ENCODE assay signal across 19 cellular contexts in the genomic region with DNA sequence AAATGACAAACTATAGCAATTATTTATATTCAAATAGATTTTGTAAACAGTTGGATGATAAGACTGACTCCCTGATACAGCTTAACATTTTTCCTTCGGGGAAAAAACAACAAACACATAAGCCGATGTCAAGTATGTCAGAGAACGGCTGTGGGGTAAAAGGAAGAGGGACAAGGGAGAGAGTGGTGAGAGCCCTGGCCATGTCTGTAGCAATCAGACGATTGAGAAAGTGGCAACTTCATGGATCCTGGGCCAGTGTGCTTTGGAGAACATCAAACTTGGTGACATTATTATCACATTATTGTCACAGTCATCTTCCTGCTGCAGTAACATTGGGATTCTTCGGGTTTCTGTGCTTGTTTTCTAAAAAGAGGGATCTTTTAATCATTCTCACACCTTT.
A peak's percentile ranks its signal among the peaks of the same experiment; 100 is the strongest.
DNase-seq lines count a peak whose midpoint lies in the region; ATAC-seq and TF ChIP-seq lines count a peak whose summit lies in the region.
"Had no signal": no experiment of that assay in that cellular context is flagged by ENCODE, and none has a peak within 500 bp of the region (broad histone marks: within the 10 kb centered on the region; RNA-seq: fewer than 3 reads in every experiment).

No MANE protein-coding gene starts in this region.

- intact Hi-C loops in right cardiac atrium (cut with DNase I) = no loop called here
- intact Hi-C loops in left ventricle myocardium superior (cut with micrococcal nuclease) = no loop called here
- intact Hi-C loops in gastrocnemius medialis (cut with DNase I; ENCODE audit: low total_unique reads) = no loop called here

- H3K14ac ChIP-seq in mesenchymal stem cell (ENCODE audit: low read length in 2 of 2) = no peak overlapping the region

- no peak for TF ChIP-seq POLR2A in gastrocnemius medialis (IDR thresholded peaks at IDR 0.05)

- no peak overlapping the region for H3K23ac ChIP-seq in mesenchymal stem cell (ENCODE audit: low read length in 2 of 2)

- H2BK5ac ChIP-seq in mesenchymal stem cell (ENCODE audit: low read depth, low read length, poor library complexity, severe bottlenecking) = no peak overlapping the region

- H3K9me3 ChIP-seq in right cardiac atrium (ENCODE audit: control insufficient read depth, low read length) = no peaks in the 10 kb centered on the region
- H3K9me3 ChIP-seq in mesenchymal stem cell (ENCODE audit: control insufficient read depth, low read length) = no peaks in the 10 kb centered on the region
- no peaks in the 10 kb centered on the region for H3K9me3 ChIP-seq in gastrocnemius medialis
- H3K9me3 ChIP-seq: SJCRH30 had no signal

- H3K4me1 ChIP-seq in right cardiac atrium (ENCODE audit: control insufficient read depth, insufficient read depth, low read length) (peaks cover 26% of the 10 kb centered on the region), mesenchymal stem cell (ENCODE audit: control insufficient read depth, insufficient read depth, low read depth, low read length) (no peaks in the 10 kb centered on the region), gastrocnemius medialis (peaks cover 40 to 47% of the 10 kb centered on the region in 2 donors)

- H3K36me3 ChIP-seq in mesenchymal stem cell (ENCODE audit: control insufficient read depth in 1 of 2, insufficient read depth in 2 of 2, low read depth in 1 of 2, low read length in 2 of 2) (no peaks in the 10 kb centered on the region), gastrocnemius medialis (no peaks in the 10 kb centered on the region)
- H3K36me3 ChIP-seq: SJCRH30 had no signal

- H4K8ac ChIP-seq in mesenchymal stem cell (ENCODE audit: low read length) = no peak overlapping the region

- no peak overlapping the region for H3K4ac ChIP-seq in mesenchymal stem cell (ENCODE audit: low read depth in 1 of 2, low read length in 2 of 2)

- ATAC-seq in right cardiac atrium (no peak), left ventricle myocardium superior (no peak), gastrocnemius medialis (no peak)
- ATAC-seq: A549 had no signal

- no peak overlapping the region for H3K18ac ChIP-seq in mesenchymal stem cell (ENCODE audit: low read depth in 1 of 2, low read length in 2 of 2)

- H3K4me2 ChIP-seq in mesenchymal stem cell (ENCODE audit: low read length, poor library complexity, severe bottlenecking) = no peak overlapping the region
- H3K4me2 ChIP-seq: A549; BLaER1 treated with 17β-estradiol and CSF1 and Interleukin-3, amounts not matched to agents 10 nM and 100 nM had no signal

- DNase-seq in right cardiac atrium (no peak), left ventricle myocardium superior (no peak), mesenchymal stem cell (peak; percentile 45), gastrocnemius medialis (no peak), GDM1 (lab: John Stamatoyannopoulos, UW) (no peak), NCI-H1105 treated with DMSO at 0.1 percent for 48 hours (lab: John Stamatoyannopoulos, UW) (no peak), T-helper 2 cell (no peak)
- DNase-seq: AML-193; CD4-positive, alpha-beta T cell; KBM-7; MV-4-11; NCI-H1105; NCI-H2029; NCI-H446; NCI-H524 treated with DMSO at 0.1 percent for 48 hours; NCI-H774; SJCRH30 had no signal

- H4K91ac ChIP-seq in mesenchymal stem cell (ENCODE audit: low read length) = no peak overlapping the region

- no peak overlapping the region for H2AK5ac ChIP-seq in mesenchymal stem cell (ENCODE audit: low read length, severe bottlenecking)

- H3K27me3 ChIP-seq in right cardiac atrium (ENCODE audit: control insufficient read depth, insufficient read depth) = no peaks in the 10 kb centered on the region
- no peaks in the 10 kb centered on the region for H3K27me3 ChIP-seq in mesenchymal stem cell (ENCODE audit: control insufficient read depth in 1 of 2, insufficient read depth in 1 of 2, low read length in 2 of 2)
- no peaks in the 10 kb centered on the region for H3K27me3 ChIP-seq in gastrocnemius medialis
- H3K27me3 ChIP-seq: BLaER1 treated with 17β-estradiol and CSF1 and Interleukin-3, amounts not matched to agents 10 nM and 100 nM; SJCRH30 had no signal

- 63% methylated on average over 5 of the region's 5 CpGs for WGBS in right cardiac atrium
- 51% methylated on average over 5 of the region's 5 CpGs for WGBS in mesenchymal stem cell

- TF ChIP-seq CTCF in gastrocnemius medialis (IDR thresholded peaks at IDR 0.05 in 4 of 5, conservative IDR thresholded peaks at IDR 0.05 in 1 of 5) = no peak

- peak overlapping the region; percentile 25 for H3K27ac ChIP-seq in right cardiac atrium (ENCODE audit: low read length)
- H3K27ac ChIP-seq in mesenchymal stem cell (ENCODE audit: low read length, poor library complexity, severe bottlenecking) = no peak overlapping the region
- peak overlapping the region; percentile 50 to 75 (median 61) for H3K27ac ChIP-seq in gastrocnemius medialis
- H3K27ac ChIP-seq: A549; BLaER1 treated with 17β-estradiol and CSF1 and Interleukin-3, amounts not matched to agents 10 nM and 100 nM; SJCRH30 had no signal

- no peak overlapping the region for H2BK12ac ChIP-seq in mesenchymal stem cell (ENCODE audit: low read length in 2 of 2)

- no peak overlapping the region for H3K4me3 ChIP-seq in right cardiac atrium (ENCODE audit: low read length)
- no peak overlapping the region for H3K4me3 ChIP-seq in mesenchymal stem cell (ENCODE audit: insufficient read depth in 1 of 2, low read depth in 1 of 2, low read length in 2 of 2)
- H3K4me3 ChIP-seq in gastrocnemius medialis = no peak overlapping the region
- H3K4me3 ChIP-seq: A549; BLaER1 treated with 17β-estradiol and CSF1 and Interleukin-3, amounts not matched to agents 10 nM and 100 nM; SJCRH30 had no signal

- in situ Hi-C loops in gastrocnemius medialis (cut with MboI; ENCODE audit: low sequenced_read_pairs in 4 of 4) = no loop called here

- no peak overlapping the region for H2BK15ac ChIP-seq in mesenchymal stem cell (ENCODE audit: low read depth, poor library complexity, severe bottlenecking)

- H3K79me1 ChIP-seq in mesenchymal stem cell (replicated peaks; ENCODE audit: low read length, poor library complexity, severe bottlenecking) = no peaks in the 10 kb centered on the region

- H2AFZ ChIP-seq in mesenchymal stem cell (ENCODE audit: low read depth, low read length) = no peak overlapping the region

- H3K9ac ChIP-seq in mesenchymal stem cell (ENCODE audit: low read length) = no peak overlapping the region

- H2BK120ac ChIP-seq in mesenchymal stem cell (ENCODE audit: low read depth, low read length) = no peak overlapping the region
